Comparison of ENCODE assay signal across 8 cellular contexts in genomic region chr3:141737828-141738635, GRCh38. TPM values are rescaled to one million over a fixed set of nuclear protein-coding genes. Genes with fewer than 3 reads are reported as not detected.
DNase-seq lines count a peak whose midpoint lies in the region; TF ChIP-seq lines count a peak whose summit lies in the region.

Gene RNF7 (plus strand): TSS chr3:141738298. CDS start chr3:141738342, 44 bp downstream.

- TF ChIP-seq RAD21 in neural cell (conservative IDR thresholded peaks at IDR 0.05), result peak; percentile 91

- H3K4me2 ChIP-seq in neural cell (ENCODE audit: low read length), result peak within 1 kb of the TSS; percentile 81

- H4K20me1 ChIP-seq in neural cell (ENCODE audit: insufficient read depth), result no peaks in the 10 kb centered on the region

- H3K9ac ChIP-seq in neural cell (ENCODE audit: low read length), result peak within 1 kb of the TSS; percentile 93

- H3F3A ChIP-seq in neural cell (ENCODE audit: insufficient read depth, low read length, poor library complexity, severe bottlenecking), result no peaks in the 10 kb centered on the region

- TF ChIP-seq POLR2A in stomach (IDR thresholded peaks at IDR 0.05), result no peak

- in situ Hi-C loops in HAP-1 (cut with MboI; ENCODE audit: low sequenced_read_pairs), result no loop called here

- H3K4me3 ChIP-seq in HAP-1 (peak within 1 kb of the TSS; percentile 88), MG63 (peak within 1 kb of the TSS; percentile 90), neural cell (ENCODE audit: low read length) (peak within 1 kb of the TSS; percentile 98), stomach (peak within 1 kb of the TSS; percentile 71 to 95 (median 85))

- peak within 1 kb of the TSS; percentile 93 for H3K27ac ChIP-seq in neural cell (ENCODE audit: low read length)
- peak within 1 kb of the TSS; percentile 90 to 98 (median 94) for H3K27ac ChIP-seq in stomach

- H3K79me2 ChIP-seq in neural cell (replicated peaks; ENCODE audit: insufficient read depth, low read length), result peaks cover 40% of the 10 kb centered on the region

- TF ChIP-seq EP300 in neural cell (conservative IDR thresholded peaks at IDR 0.05; ENCODE audit: poor library complexity, severe bottlenecking) (peak; percentile 78), stomach (IDR thresholded peaks at IDR 0.05) (no peak)

- H3K27me3 ChIP-seq in HAP-1 (ENCODE audit: low read depth) (no peaks in the 10 kb centered on the region), MG63 (no peaks in the 10 kb centered on the region), neural cell (ENCODE audit: insufficient read depth, low read depth, low read length) (no peaks in the 10 kb centered on the region), stomach (no peaks in the 10 kb centered on the region)

- peak; percentile 100 for TF ChIP-seq CTCF in neural cell (IDR thresholded peaks at IDR 0.05; ENCODE audit: poor library complexity, severe bottlenecking)
- peak in 5 of 7 experiments; percentile 82 to 95 (median 87) for TF ChIP-seq CTCF in stomach (IDR thresholded peaks at IDR 0.05)

- H3K9me2 ChIP-seq in neural cell (ENCODE audit: insufficient read depth, low read length), result no peaks in the 10 kb centered on the region

- no peaks in the 10 kb centered on the region for H3K9me3 ChIP-seq in HAP-1
- no peaks in the 10 kb centered on the region for H3K9me3 ChIP-seq in MG63
- no peaks in the 10 kb centered on the region for H3K9me3 ChIP-seq in neural cell (ENCODE audit: low read length)
- no peaks in the 10 kb centered on the region for H3K9me3 ChIP-seq in stomach

- 0 to 1% (median 0%) methylated on average over 11 to 65 of the region's 65 CpGs for WGBS in stomach, 5 donors

- H3K36me3 ChIP-seq in HAP-1 (replicated peaks) (peaks cover 4% of the 10 kb centered on the region), MG63 (peaks cover 13% of the 10 kb centered on the region), neural cell (ENCODE audit: insufficient read depth, low read length) (no peaks in the 10 kb centered on the region), stomach (peaks cover 0 to 6% (median 2%) of the 10 kb centered on the region in 4 donors)

- DNase-seq in GDM1 (lab: John Stamatoyannopoulos, UW) (peak; percentile 97), HAP-1 (ENCODE audit: low spot score in 2 of 2) (peak; percentile 87 to 95), MG63 (peak; percentile 96), SHP77 treated with DMSO at 0.1 percent for 48 hours (lab: John Stamatoyannopoulos, UW) (peak; percentile 76), fibroblast of the conjunctiva (ENCODE audit: low read depth) (peak; percentile 94), stomach (peak; percentile 96)
- peak; percentile 99 for DNase-seq in activated effector memory CD4-positive, alpha-beta T cell treated with anti-CD3 and anti-CD28 coated beads, Interleukin-2, amount 50 U/mL, for 16 hours

- peak within 1 kb of the TSS; percentile 92 for H2AFZ ChIP-seq in neural cell (ENCODE audit: low read depth, low read length)

- peaks cover 17% of the 10 kb centered on the region for H3K4me1 ChIP-seq in HAP-1
- peaks cover 9 to 45% (median 30%) of the 10 kb centered on the region in 4 donors for H3K4me1 ChIP-seq in stomach

- intact Hi-C loops in stomach (cut with DNase I; ENCODE audit: low total_unique reads), result loop anchor here (10.0 kb wide), 2 partner anchors 137 to 177 kb away; partner anchors contain the start of gene ATP1B3

TF ChIP-seq in neural cell, 6 proteins besides CTCF, POLR2A, EP300 and RAD21:
- TF ChIP-seq, protein P1, sequence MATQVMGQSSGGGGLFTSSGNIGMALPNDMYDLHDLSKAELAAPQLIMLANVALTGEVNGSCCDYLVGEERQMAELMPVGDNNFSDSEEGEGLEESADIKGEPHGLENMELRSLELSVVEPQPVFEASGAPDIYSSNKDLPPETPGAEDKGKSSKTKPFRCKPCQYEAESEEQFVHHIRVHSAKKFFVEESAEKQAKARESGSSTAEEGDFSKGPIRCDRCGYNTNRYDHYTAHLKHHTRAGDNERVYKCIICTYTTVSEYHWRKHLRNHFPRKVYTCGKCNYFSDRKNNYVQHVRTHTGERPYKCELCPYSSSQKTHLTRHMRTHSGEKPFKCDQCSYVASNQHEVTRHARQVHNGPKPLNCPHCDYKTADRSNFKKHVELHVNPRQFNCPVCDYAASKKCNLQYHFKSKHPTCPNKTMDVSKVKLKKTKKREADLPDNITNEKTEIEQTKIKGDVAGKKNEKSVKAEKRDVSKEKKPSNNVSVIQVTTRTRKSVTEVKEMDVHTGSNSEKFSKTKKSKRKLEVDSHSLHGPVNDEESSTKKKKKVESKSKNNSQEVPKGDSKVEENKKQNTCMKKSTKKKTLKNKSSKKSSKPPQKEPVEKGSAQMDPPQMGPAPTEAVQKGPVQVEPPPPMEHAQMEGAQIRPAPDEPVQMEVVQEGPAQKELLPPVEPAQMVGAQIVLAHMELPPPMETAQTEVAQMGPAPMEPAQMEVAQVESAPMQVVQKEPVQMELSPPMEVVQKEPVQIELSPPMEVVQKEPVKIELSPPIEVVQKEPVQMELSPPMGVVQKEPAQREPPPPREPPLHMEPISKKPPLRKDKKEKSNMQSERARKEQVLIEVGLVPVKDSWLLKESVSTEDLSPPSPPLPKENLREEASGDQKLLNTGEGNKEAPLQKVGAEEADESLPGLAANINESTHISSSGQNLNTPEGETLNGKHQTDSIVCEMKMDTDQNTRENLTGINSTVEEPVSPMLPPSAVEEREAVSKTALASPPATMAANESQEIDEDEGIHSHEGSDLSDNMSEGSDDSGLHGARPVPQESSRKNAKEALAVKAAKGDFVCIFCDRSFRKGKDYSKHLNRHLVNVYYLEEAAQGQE (IDR thresholded peaks at IDR 0.05; ENCODE audit: borderline replicate concordance), result peak; percentile 67
- peak; percentile 72 for TF ChIP-seq TAF1 (IDR thresholded peaks at IDR 0.05; ENCODE audit: low read depth)
- TF ChIP-seq MXI1 (conservative IDR thresholded peaks at IDR 0.05; ENCODE audit: poor library complexity, severe bottlenecking), result peak; percentile 92
- peak; percentile 74 for TF ChIP-seq POLR2AphosphoS5 (IDR thresholded peaks at IDR 0.05)
- TF ChIP-seq SMC3 (conservative IDR thresholded peaks at IDR 0.05; ENCODE audit: poor library complexity), result peak; percentile 86
- no peak for TF ChIP-seq EZH2 (IDR thresholded peaks at IDR 0.05; ENCODE audit: borderline replicate concordance, insufficient read depth, low read length, poor library complexity, severe bottlenecking)

RNA-seq across cellular contexts. Expression of gene RNF7, which starts in this region (rescaled TPM):
- 92.2 and 127 TPM in 2 replicates for total RNA-seq in MG63 (2014; rRNA removed; shearing (Covaris generic); ENCODE audit: low replicate concordance)
- 170 and 192 TPM in 2 replicates for polyA plus RNA-seq in neural cell
- polyA minus RNA-seq in neural cell, result 47.0 and 58.0 TPM in 2 replicates
- total RNA-seq in stomach, result 100 to 1,000 TPM in 1 of 5 donors, 10 to 100 TPM in 4; 40.2 to 236 (median 62.4) TPM
- polyA plus RNA-seq in stomach, result 100 to 1,000 TPM; 128 to 154 (median 145) TPM

Comparison
In these comparisons a context has a peak if more than half of its experiments do, and no peak if none do; other contexts are left out.
1. Peak in every context shown above with its lines: DNase-seq, H3K4me3 ChIP-seq and H3K27ac ChIP-seq.